ENCODE assay signal across 1 cellular context in genomic region chr15:51971353-51972133, GRCh38.
A peak's percentile ranks its signal among the peaks of the same experiment; 100 is the strongest.
TF ChIP-seq lines count a peak whose summit lies in the region.

LEO1 (minus strand) TSS chr15:51971778; CDS start chr15:51971745, 33 bp downstream.

TF ChIP-seq in GM12878, 131 proteins besides CTCF, POLR2A, EP300 and RAD21 (continued from another document and continues in another):
- no peak for TF ChIP-seq ZBTB4 (CRISPR knock-in tag; IDR thresholded peaks at IDR 0.05)
- TF ChIP-seq HDGF (IDR thresholded peaks at IDR 0.05) = peak; percentile 62; the same call in 1 of the 2 replicates
- no peak for TF ChIP-seq CHD4 (IDR thresholded peaks at IDR 0.05)
- TF ChIP-seq MYC (IDR thresholded peaks at IDR 0.05; ENCODE audit: insufficient read depth, insufficient read length, insufficient replicate concordance, low read length, severe bottlenecking) = no peak
- TF ChIP-seq CUX1 (IDR thresholded peaks at IDR 0.05; ENCODE audit: insufficient replicate concordance, low read depth, low read length) = peak; percentile 22
- TF ChIP-seq CBX5 (IDR thresholded peaks at IDR 0.05; ENCODE audit: low read depth) = no peak
- TF ChIP-seq ZNF687 (IDR thresholded peaks at IDR 0.05) = no peak
- peak; percentile 80 for TF ChIP-seq CREB1 (IDR thresholded peaks at IDR 0.05; ENCODE audit: low read depth)
- TF ChIP-seq KDM1A (IDR thresholded peaks at IDR 0.05; ENCODE audit: borderline replicate concordance) = no peak
- TF ChIP-seq TARDBP (IDR thresholded peaks at IDR 0.05; ENCODE audit: borderline replicate concordance) = no peak
- TF ChIP-seq CHD2 (IDR thresholded peaks at IDR 0.05; ENCODE audit: borderline replicate concordance, low read depth, low read length) = peak; percentile 39; the same call in 1 of the 2 replicates
- peak; percentile 86; the same call in 1 of the 2 replicates for TF ChIP-seq ASH2L (IDR thresholded peaks at IDR 0.05; ENCODE audit: borderline replicate concordance, low read depth)
- no peak for TF ChIP-seq EGR1 (IDR thresholded peaks at IDR 0.05; ENCODE audit: borderline replicate concordance in 1 of 2, low read depth in 2 of 2, low read length in 2 of 2)
- no peak for TF ChIP-seq NFXL1 (IDR thresholded peaks at IDR 0.05; ENCODE audit: borderline replicate concordance)
- TF ChIP-seq SUZ12 (IDR thresholded peaks at IDR 0.05; ENCODE audit: unreplicated experiment) = no peak
- no peak for TF ChIP-seq STAT3 (IDR thresholded peaks at IDR 0.05; ENCODE audit: low read depth, low read length)
- TF ChIP-seq RAD51 (IDR thresholded peaks at IDR 0.05) = no peak
- no peak; the same call in 2 of the 3 replicates for TF ChIP-seq POU2F2 (IDR thresholded peaks at IDR 0.05; ENCODE audit: borderline replicate concordance, low read depth, low read length)
- no peak; the same call in 1 of the 2 replicates for TF ChIP-seq ZBTB40 (IDR thresholded peaks at IDR 0.05; ENCODE audit: borderline replicate concordance)
- TF ChIP-seq NR2C1 (IDR thresholded peaks at IDR 0.05) = no peak
- peak; percentile 33 for TF ChIP-seq SIX5 (IDR thresholded peaks at IDR 0.05; ENCODE audit: low read depth, low read length, severe bottlenecking)
- TF ChIP-seq ZNF622 (IDR thresholded peaks at IDR 0.05) = no peak
- no peak for TF ChIP-seq ATF2 (IDR thresholded peaks at IDR 0.05; ENCODE audit: low read length)
- TF ChIP-seq ZNF24 (IDR thresholded peaks at IDR 0.05) = no peak
- TF ChIP-seq CEBPB (IDR thresholded peaks at IDR 0.05; ENCODE audit: borderline replicate concordance in 1 of 2, low read depth in 2 of 2, low read length in 2 of 2) = no peak
- peak; percentile 71; the same call in 1 of the 2 replicates for TF ChIP-seq CBFB (IDR thresholded peaks at IDR 0.05; ENCODE audit: low read depth)
- 0 out of 2 replicates have a peak, but pooled peaks have one; percentile 83 for TF ChIP-seq RBBP5 (conservative IDR thresholded peaks at IDR 0.05)
- peak; percentile 73 for TF ChIP-seq RELB (IDR thresholded peaks at IDR 0.05; ENCODE audit: low read depth)
- no peak for TF ChIP-seq ZNF274 (IDR thresholded peaks at IDR 0.05; ENCODE audit: insufficient read depth, insufficient read length)
- TF ChIP-seq BCL3 (IDR thresholded peaks at IDR 0.05; ENCODE audit: borderline replicate concordance, insufficient read depth, low read depth, low read length, poor library complexity, severe bottlenecking) = no peak
- TF ChIP-seq SMAD5 (IDR thresholded peaks at IDR 0.05; ENCODE audit: low read depth) = peak; percentile 88
- no peak for TF ChIP-seq MEF2B (IDR thresholded peaks at IDR 0.05; ENCODE audit: partially characterized antibody, poor library complexity, severe bottlenecking)
- peak; percentile 93; the same call in 1 of the 2 replicates for TF ChIP-seq ATF3 (IDR thresholded peaks at IDR 0.05; ENCODE audit: borderline replicate concordance, extremely low read depth, low read depth, low read length)
- TF ChIP-seq EZH2 (IDR thresholded peaks at IDR 0.05; ENCODE audit: borderline replicate concordance, control insufficient read depth, low read depth, low read length) = no peak
- TF ChIP-seq BHLHE40 (IDR thresholded peaks at IDR 0.05; ENCODE audit: borderline replicate concordance in 1 of 2, low read depth in 2 of 2, low read length in 1 of 2) = peak in 1 of 2 experiments; percentile 50; a peak in 1 of 4 replicates
